16 cellular contexts compared by ENCODE assay signal in the genomic region with DNA sequence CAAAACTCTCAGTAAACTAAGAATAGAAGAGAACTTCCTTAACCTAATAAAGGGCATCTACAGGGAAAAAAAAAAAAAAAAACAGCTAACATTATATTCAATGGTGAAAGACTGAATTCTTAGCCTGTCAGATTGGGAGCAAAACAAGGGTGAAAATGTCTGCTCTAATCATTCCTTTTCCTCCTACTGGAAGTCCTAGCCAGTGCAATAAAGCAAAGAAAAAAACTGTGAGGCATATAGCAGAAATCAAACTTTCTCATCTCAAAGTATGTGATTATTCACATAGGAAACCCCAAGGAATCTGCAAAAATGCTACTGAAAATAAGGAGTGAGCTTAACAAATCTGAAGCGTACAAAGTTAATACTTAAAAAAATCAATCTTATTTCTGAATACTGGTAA.
"Had no signal": no experiment of that assay in that cellular context is flagged by ENCODE, and none has a peak within 500 bp of the region (broad histone marks: within the 10 kb centered on the region; RNA-seq: fewer than 3 reads in every experiment).

No MANE protein-coding gene starts in this region.

- H3K9me3 ChIP-seq: SK-N-SH had no signal

- H2AFZ ChIP-seq: neural progenitor cell had no signal

- DNase-seq: activated CD4-positive, alpha-beta T cell treated with anti-CD3 and anti-CD28 coated beads, Interleukin-2, amount 10 ng/mL, durations not matched to agents 24 days and 14 days; activated CD8-positive, alpha-beta T cell treated with anti-CD3 and anti-CD28 coated beads for 36 hours; activated naive CD4-positive, alpha-beta T cell treated with anti-CD3 and anti-CD28 coated beads, Interleukin-2, amount 10 ng/mL, durations not matched to agents 7 days and 5 days; activated naive CD8-positive, alpha-beta T cell treated with anti-CD3 and anti-CD28 coated beads, Interleukin-2, amount 50 U/mL, for 24 hours; activated T-cell treated with anti-CD3 and anti-CD28 coated beads, Interleukin-2, amount 50 U/mL, for 24 hours; aorta; effector memory CD8-positive, alpha-beta T cell; foreskin fibroblast; hypothalamus; mammary epithelial cell; SK-N-SH; stimulated activated naive B cell treated with anti-CD40 and anti-IgM and Interleukin-4, amounts not matched to agents 10 μg/mL and 1 μg/mL and 100 μg/mL, for 72 hours had no signal

- H3K4me3 ChIP-seq: neural progenitor cell had no signal

- H3K27ac ChIP-seq: neural progenitor cell had no signal

- H3K4me1 ChIP-seq: neural progenitor cell had no signal

- H3K36me3 ChIP-seq: neural progenitor cell had no signal

- H3K4me1 Mint-ChIP-seq: activated CD4-positive, alpha-beta T cell treated with anti-CD3 and anti-CD28 coated beads, Interleukin-2, amount 10 ng/mL, durations not matched to agents 24 days and 14 days; activated naive CD4-positive, alpha-beta T cell treated with anti-CD3 and anti-CD28 coated beads, Interleukin-2, amount 10 ng/mL, durations not matched to agents 7 days and 5 days; activated naive CD8-positive, alpha-beta T cell treated with anti-CD3 and anti-CD28 coated beads, Interleukin-2, amount 50 U/mL, for 24 hours; neural progenitor cell; stimulated activated naive B cell treated with anti-CD40 and anti-IgM and Interleukin-4, amounts not matched to agents 10 μg/mL and 1 μg/mL and 100 μg/mL, for 72 hours had no signal

- H3K36me3 Mint-ChIP-seq: activated naive CD4-positive, alpha-beta T cell treated with anti-CD3 and anti-CD28 coated beads, Interleukin-2, amount 10 ng/mL, durations not matched to agents 7 days and 5 days; neural progenitor cell; stimulated activated naive B cell treated with anti-CD40 and anti-IgM and Interleukin-4, amounts not matched to agents 10 μg/mL and 1 μg/mL and 100 μg/mL, for 72 hours had no signal

- H3K27me3 ChIP-seq: neural progenitor cell had no signal

- ATAC-seq: activated CD8-positive, alpha-beta T cell treated with anti-CD3 and anti-CD28 coated beads for 36 hours; activated naive CD8-positive, alpha-beta T cell treated with anti-CD3 and anti-CD28 coated beads, Interleukin-2, amount 50 U/mL, for 24 hours; effector memory CD8-positive, alpha-beta T cell; left lobe of liver; stimulated activated naive B cell treated with anti-CD40 and anti-IgM and Interleukin-4, amounts not matched to agents 10 μg/mL and 1 μg/mL and 100 μg/mL, for 72 hours had no signal

- H3K4me2 ChIP-seq: neural progenitor cell, SK-N-SH had no signal

- H3K4me3 Mint-ChIP-seq: activated CD4-positive, alpha-beta T cell treated with anti-CD3 and anti-CD28 coated beads, Interleukin-2, amount 10 ng/mL, durations not matched to agents 24 days and 14 days; activated CD8-positive, alpha-beta T cell treated with anti-CD3 and anti-CD28 coated beads for 36 hours; activated naive CD4-positive, alpha-beta T cell treated with anti-CD3 and anti-CD28 coated beads, Interleukin-2, amount 10 ng/mL, durations not matched to agents 7 days and 5 days; activated naive CD8-positive, alpha-beta T cell treated with anti-CD3 and anti-CD28 coated beads, Interleukin-2, amount 50 U/mL, for 24 hours; activated T-cell treated with anti-CD3 and anti-CD28 coated beads, Interleukin-2, amount 50 U/mL, for 24 hours; effector memory CD8-positive, alpha-beta T cell; neural progenitor cell; stimulated activated naive B cell treated with anti-CD40 and anti-IgM and Interleukin-4, amounts not matched to agents 10 μg/mL and 1 μg/mL and 100 μg/mL, for 72 hours had no signal

- FAIRE-seq: keratinocyte had no signal

- H3K27ac Mint-ChIP-seq: activated CD4-positive, alpha-beta T cell treated with anti-CD3 and anti-CD28 coated beads, Interleukin-2, amount 10 ng/mL, durations not matched to agents 24 days and 14 days; activated CD8-positive, alpha-beta T cell treated with anti-CD3 and anti-CD28 coated beads for 36 hours; activated naive CD4-positive, alpha-beta T cell treated with anti-CD3 and anti-CD28 coated beads, Interleukin-2, amount 10 ng/mL, durations not matched to agents 7 days and 5 days; activated naive CD8-positive, alpha-beta T cell treated with anti-CD3 and anti-CD28 coated beads, Interleukin-2, amount 50 U/mL, for 24 hours; activated T-cell treated with anti-CD3 and anti-CD28 coated beads, Interleukin-2, amount 50 U/mL, for 24 hours; activated T-helper 2 cell treated with anti-CD3 and anti-CD28 coated beads, Interferon-gamma antibody, Interleukin-2, Interleukin-4, amounts not matched to agents 10 μg/mL and 5 μg/mL and 100 μg/mL, durations not matched to agents 14 hours and 24 hours and 36 hours; effector memory CD8-positive, alpha-beta T cell; neural progenitor cell; stimulated activated naive B cell treated with anti-CD40 and anti-IgM and Interleukin-4, amounts not matched to agents 10 μg/mL and 1 μg/mL and 100 μg/mL, for 72 hours had no signal

- H3K9ac ChIP-seq: neural progenitor cell, SK-N-SH had no signal

- H3K9me3 Mint-ChIP-seq: activated CD4-positive, alpha-beta T cell treated with anti-CD3 and anti-CD28 coated beads, Interleukin-2, amount 10 ng/mL, durations not matched to agents 24 days and 14 days; activated CD8-positive, alpha-beta T cell treated with anti-CD3 and anti-CD28 coated beads for 36 hours; activated naive CD4-positive, alpha-beta T cell treated with anti-CD3 and anti-CD28 coated beads, Interleukin-2, amount 10 ng/mL, durations not matched to agents 7 days and 5 days; activated naive CD8-positive, alpha-beta T cell treated with anti-CD3 and anti-CD28 coated beads, Interleukin-2, amount 50 U/mL, for 24 hours; activated T-cell treated with anti-CD3 and anti-CD28 coated beads, Interleukin-2, amount 50 U/mL, for 24 hours; activated T-helper 2 cell treated with anti-CD3 and anti-CD28 coated beads, Interferon-gamma antibody, Interleukin-2, Interleukin-4, amounts not matched to agents 10 μg/mL and 5 μg/mL and 100 μg/mL, durations not matched to agents 14 hours and 24 hours and 36 hours; effector memory CD8-positive, alpha-beta T cell; stimulated activated naive B cell treated with anti-CD40 and anti-IgM and Interleukin-4, amounts not matched to agents 10 μg/mL and 1 μg/mL and 100 μg/mL, for 72 hours had no signal

- H3K27me3 Mint-ChIP-seq: activated CD8-positive, alpha-beta T cell treated with anti-CD3 and anti-CD28 coated beads for 36 hours; activated naive CD4-positive, alpha-beta T cell treated with anti-CD3 and anti-CD28 coated beads, Interleukin-2, amount 10 ng/mL, durations not matched to agents 7 days and 5 days; effector memory CD8-positive, alpha-beta T cell; stimulated activated naive B cell treated with anti-CD40 and anti-IgM and Interleukin-4, amounts not matched to agents 10 μg/mL and 1 μg/mL and 100 μg/mL, for 72 hours had no signal
